ENCODE assay signal across 7 cellular contexts in the genomic region with DNA sequence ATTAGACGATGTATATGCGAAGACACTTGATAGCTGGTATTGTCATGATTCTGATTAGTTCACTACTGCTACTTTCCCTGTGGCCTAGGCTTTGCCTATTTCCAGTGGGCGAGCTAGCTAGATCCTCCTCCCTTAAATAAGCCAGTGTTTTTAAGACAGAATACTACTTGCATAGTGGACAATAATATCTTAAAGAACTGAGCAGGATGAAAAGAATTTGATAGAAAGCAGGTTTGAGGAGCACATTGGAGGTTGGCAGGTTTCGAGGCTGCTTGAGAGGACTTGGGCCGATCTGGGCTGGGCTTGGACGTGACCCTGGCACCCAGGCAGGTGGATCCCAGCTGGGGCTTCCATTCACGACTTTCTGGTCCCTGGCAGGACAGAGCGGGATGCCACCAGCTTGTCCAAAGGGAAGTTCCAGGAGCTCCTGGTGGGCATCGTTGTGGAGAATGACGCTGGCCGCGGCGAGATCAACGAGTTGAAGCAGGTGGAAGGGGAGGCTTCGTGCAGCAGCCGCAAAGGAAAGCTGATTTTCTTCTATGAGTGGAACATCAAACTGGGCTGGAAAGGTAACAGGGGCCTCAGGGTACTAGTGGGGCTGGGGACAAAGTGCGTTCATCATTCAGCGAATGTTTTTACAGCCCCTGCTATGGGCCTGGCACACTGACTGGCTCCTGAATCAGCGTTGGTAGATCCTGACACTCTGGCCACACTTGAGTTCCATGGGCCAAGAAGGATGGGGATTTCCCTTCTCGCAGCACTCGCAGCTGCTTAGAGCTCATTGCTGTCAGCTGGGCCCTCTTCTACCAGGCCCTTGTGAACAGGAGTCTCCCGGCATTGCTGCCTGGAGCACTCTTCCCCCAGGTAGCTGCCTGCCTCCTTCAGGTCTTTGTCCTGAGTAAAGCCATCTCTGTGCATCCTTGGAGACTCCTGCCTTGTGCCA. TPM values are rescaled to one million over a fixed set of nuclear protein-coding genes. Genes with fewer than 3 reads are reported as not detected.
DNase-seq lines count a peak whose midpoint lies in the region; ATAC-seq, FAIRE-seq and TF ChIP-seq lines count a peak whose summit lies in the region.

No MANE protein-coding gene starts in this region.

- peak overlapping the region; percentile 82 to 97 (median 94) for H3K4me3 ChIP-seq in esophagus squamous epithelium
- peak overlapping the region; percentile 66 for H3K4me3 ChIP-seq in skeletal muscle cell (ENCODE audit: low read depth, low read length)

- peak; percentile 42 for FAIRE-seq in GM18507 (lab: Jason Lieb, UNC)

- peak overlapping the region; percentile 96 to 99 (median 98) for H3K27ac ChIP-seq in esophagus squamous epithelium

- H3K36me3 ChIP-seq in esophagus squamous epithelium = peaks cover 0 to 39% (median 0%) of the 10 kb centered on the region in 3 donors

- 61 to 70% methylated on average over 15 to 21 of the region's 22 CpGs for WGBS in esophagus squamous epithelium, 2 donors

- intact Hi-C loops in esophagus squamous epithelium (cut with DNase I) = no loop called here

- H3K4me1 ChIP-seq in esophagus squamous epithelium = peaks cover 35 to 55% (median 43%) of the 10 kb centered on the region in 3 donors

- DNase-seq in GM18507 (ENCODE audit: extremely low spot score, insufficient read length, low read depth) = no peak
- DNase-seq in SHP77 treated with DMSO at 0.1 percent for 48 hours (lab: John Stamatoyannopoulos, UW) = peak; percentile 49
- DNase-seq in esophagus squamous epithelium (lab: John Stamatoyannopoulos, UW) = no peak
- DNase-seq in skeletal muscle cell (ENCODE audit: low read depth) = no peak
- no peak for DNase-seq in HT-29 (ENCODE audit: low spot score)

- TF ChIP-seq POLR2A in esophagus squamous epithelium (IDR thresholded peaks at IDR 0.05) = no peak

- no peak for TF ChIP-seq CTCF in esophagus squamous epithelium (IDR thresholded peaks at IDR 0.05)

- ATAC-seq in HG03139 (IDR thresholded peaks at IDR 0.05; ENCODE audit: unreplicated experiment) (no peak), GM21723 (IDR thresholded peaks at IDR 0.05; ENCODE audit: unreplicated experiment) (no peak)

- H3K9me3 ChIP-seq in esophagus squamous epithelium = no peaks in the 10 kb centered on the region

- no peaks in the 10 kb centered on the region for H3K27me3 ChIP-seq in esophagus squamous epithelium

RNA-seq across cellular contexts. Expression of gene C2orf74, which starts 16.9 kb away (rescaled TPM):
- total RNA-seq in esophagus squamous epithelium = 10 to 100 TPM in 1 of 4 donors, 1 to 10 TPM in 3; 3.2 to 15.1 (median 8.7) TPM
- not detected in 2 replicates for total RNA-seq in HT-29 (2014; rRNA removed; shearing (Covaris generic))
